1 cellular context compared by ENCODE assay signal in the genomic region with DNA sequence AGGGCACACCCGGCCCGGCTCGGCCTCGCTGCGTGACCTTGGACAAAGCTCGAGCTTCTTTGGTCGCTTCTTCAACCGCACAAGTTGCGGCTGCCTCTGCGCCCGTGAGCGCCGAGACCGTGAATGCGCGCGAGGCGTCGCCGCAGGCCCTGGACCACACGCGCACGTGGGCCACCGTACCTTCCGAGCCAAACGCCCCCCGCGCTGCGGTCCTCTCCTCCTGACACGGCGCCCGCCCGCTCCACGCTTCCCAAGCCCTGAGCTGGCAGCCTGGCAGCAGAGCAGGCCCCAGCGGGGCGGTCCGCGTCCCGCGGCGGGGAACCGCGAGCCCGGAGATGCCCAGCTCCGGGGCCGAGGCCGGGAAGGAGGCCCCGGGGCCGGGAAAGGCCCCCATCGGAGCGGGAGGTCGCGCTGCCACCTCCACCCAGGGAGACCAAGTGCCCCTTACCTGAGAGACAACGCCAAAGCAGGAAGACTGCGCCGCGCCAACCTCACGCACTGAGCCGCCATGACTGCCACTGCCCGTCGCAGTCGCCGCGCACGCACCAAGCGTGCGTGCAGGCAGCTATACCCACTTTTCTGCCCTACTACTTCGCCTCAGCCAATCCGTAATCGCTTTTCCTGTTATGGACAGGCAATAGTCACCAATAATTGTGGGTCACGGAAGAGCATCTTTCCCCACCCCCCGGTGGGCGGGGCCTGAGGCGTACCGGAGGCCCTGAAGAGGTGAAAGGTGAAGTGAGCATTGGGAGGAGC.
TF ChIP-seq lines count a peak whose summit lies in the region.

A gene (minus strand): TSS at position 542 of the 756 bp plus-strand sequence. CDS start 32 bp downstream, at position 510.

TF ChIP-seq in K562, 482 proteins besides CTCF, POLR2A, EP300 and RAD21 (continued from another document and continues in another):
- TF ChIP-seq, protein P1, sequence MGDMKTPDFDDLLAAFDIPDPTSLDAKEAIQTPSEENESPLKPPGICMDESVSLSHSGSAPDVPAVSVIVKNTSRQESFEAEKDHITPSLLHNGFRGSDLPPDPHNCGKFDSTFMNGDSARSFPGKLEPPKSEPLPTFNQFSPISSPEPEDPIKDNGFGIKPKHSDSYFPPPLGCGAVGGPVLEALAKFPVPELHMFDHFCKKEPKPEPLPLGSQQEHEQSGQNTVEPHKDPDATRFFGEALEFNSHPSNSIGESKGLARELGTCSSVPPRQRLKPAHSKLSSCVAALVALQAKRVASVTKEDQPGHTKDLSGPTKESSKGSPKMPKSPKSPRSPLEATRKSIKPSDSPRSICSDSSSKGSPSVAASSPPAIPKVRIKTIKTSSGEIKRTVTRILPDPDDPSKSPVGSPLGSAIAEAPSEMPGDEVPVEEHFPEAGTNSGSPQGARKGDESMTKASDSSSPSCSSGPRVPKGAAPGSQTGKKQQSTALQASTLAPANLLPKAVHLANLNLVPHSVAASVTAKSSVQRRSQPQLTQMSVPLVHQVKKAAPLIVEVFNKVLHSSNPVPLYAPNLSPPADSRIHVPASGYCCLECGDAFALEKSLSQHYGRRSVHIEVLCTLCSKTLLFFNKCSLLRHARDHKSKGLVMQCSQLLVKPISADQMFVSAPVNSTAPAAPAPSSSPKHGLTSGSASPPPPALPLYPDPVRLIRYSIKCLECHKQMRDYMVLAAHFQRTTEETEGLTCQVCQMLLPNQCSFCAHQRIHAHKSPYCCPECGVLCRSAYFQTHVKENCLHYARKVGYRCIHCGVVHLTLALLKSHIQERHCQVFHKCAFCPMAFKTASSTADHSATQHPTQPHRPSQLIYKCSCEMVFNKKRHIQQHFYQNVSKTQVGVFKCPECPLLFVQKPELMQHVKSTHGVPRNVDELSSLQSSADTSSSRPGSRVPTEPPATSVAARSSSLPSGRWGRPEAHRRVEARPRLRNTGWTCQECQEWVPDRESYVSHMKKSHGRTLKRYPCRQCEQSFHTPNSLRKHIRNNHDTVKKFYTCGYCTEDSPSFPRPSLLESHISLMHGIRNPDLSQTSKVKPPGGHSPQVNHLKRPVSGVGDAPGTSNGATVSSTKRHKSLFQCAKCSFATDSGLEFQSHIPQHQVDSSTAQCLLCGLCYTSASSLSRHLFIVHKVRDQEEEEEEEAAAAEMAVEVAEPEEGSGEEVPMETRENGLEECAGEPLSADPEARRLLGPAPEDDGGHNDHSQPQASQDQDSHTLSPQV (IDR thresholded peaks at IDR 0.05): peak; percentile 84
- TF ChIP-seq, protein P2, sequence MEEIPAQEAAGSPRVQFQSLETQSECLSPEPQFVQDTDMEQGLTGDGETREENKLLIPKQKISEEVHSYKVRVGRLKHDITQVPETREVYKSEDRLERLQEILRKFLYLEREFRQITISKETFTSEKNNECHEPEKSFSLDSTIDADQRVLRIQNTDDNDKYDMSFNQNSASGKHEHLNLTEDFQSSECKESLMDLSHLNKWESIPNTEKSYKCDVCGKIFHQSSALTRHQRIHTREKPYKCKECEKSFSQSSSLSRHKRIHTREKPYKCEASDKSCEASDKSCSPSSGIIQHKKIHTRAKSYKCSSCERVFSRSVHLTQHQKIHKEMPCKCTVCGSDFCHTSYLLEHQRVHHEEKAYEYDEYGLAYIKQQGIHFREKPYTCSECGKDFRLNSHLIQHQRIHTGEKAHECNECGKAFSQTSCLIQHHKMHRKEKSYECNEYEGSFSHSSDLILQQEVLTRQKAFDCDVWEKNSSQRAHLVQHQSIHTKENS (CRISPR knock-in tag; IDR thresholded peaks at IDR 0.05): no peak
- TF ChIP-seq, protein P3, sequence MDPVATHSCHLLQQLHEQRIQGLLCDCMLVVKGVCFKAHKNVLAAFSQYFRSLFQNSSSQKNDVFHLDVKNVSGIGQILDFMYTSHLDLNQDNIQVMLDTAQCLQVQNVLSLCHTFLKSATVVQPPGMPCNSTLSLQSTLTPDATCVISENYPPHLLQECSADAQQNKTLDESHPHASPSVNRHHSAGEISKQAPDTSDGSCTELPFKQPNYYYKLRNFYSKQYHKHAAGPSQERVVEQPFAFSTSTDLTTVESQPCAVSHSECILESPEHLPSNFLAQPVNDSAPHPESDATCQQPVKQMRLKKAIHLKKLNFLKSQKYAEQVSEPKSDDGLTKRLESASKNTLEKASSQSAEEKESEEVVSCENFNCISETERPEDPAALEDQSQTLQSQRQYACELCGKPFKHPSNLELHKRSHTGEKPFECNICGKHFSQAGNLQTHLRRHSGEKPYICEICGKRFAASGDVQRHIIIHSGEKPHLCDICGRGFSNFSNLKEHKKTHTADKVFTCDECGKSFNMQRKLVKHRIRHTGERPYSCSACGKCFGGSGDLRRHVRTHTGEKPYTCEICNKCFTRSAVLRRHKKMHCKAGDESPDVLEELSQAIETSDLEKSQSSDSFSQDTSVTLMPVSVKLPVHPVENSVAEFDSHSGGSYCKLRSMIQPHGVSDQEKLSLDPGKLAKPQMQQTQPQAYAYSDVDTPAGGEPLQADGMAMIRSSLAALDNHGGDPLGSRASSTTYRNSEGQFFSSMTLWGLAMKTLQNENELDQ (CRISPR knock-in tag; IDR thresholded peaks at IDR 0.05; ENCODE audit: borderline replicate concordance): no peak
- TF ChIP-seq PHF21A (IDR thresholded peaks at IDR 0.05; ENCODE audit: borderline replicate concordance, low read depth) (no peak), ASH1L (IDR thresholded peaks at IDR 0.05; ENCODE audit: borderline replicate concordance, low read depth, partially characterized antibody) (peak; percentile 79), ZKSCAN3 (CRISPR knock-in tag; IDR thresholded peaks at IDR 0.05) (no peak), FOXJ3 (CRISPR knock-in tag; IDR thresholded peaks at IDR 0.05) (no peak), TBP (optimal IDR thresholded peaks at IDR 0.05; ENCODE audit: low read depth, low read length) (peak; percentile 93), SMARCA5 (IDR thresholded peaks at IDR 0.05) (no peak), MECOM (CRISPR knock-in tag; IDR thresholded peaks at IDR 0.05) (peak; percentile 43; the same call in 1 of the 2 replicates), GTF2F1 (IDR thresholded peaks at IDR 0.05; ENCODE audit: low read depth, low read length) (peak; percentile 71; the same call in 1 of the 2 replicates), HMG20B (CRISPR knock-in tag; IDR thresholded peaks at IDR 0.05) (no peak; the same call in 1 of the 2 replicates), EHMT2 (IDR thresholded peaks at IDR 0.05) (no peak), U2AF2 (optimal IDR thresholded peaks at IDR 0.05; ENCODE audit: low read depth, low read length) (no peak), ZNF431 (CRISPR knock-in tag; IDR thresholded peaks at IDR 0.05) (no peak), PHF8 (IDR thresholded peaks at IDR 0.05; ENCODE audit: borderline replicate concordance, low read length) (peak; percentile 95; the same call in 1 of the 2 replicates), CCNT2 (IDR thresholded peaks at IDR 0.05; ENCODE audit: borderline replicate concordance, extremely low read depth, insufficient read length, low read depth, low read length) (no peak), FOS (IDR thresholded peaks at IDR 0.05; ENCODE audit: extremely low read depth, insufficient read length) (peak; percentile 81), SMARCE1 (IDR thresholded peaks at IDR 0.05) (no peak), ZNF77 (CRISPR knock-in tag; IDR thresholded peaks at IDR 0.05) (no peak), BHLHE40 (IDR thresholded peaks at IDR 0.05; ENCODE audit: low read length) (peak; percentile 81), HNRNPK (IDR thresholded peaks at IDR 0.05; ENCODE audit: low read depth, low read length, poor library complexity, severe bottlenecking) (no peak), CBX2 (IDR thresholded peaks at IDR 0.05; ENCODE audit: insufficient read depth, low read length, poor library complexity, severe bottlenecking) (no peak), SMARCB1 (IDR thresholded peaks at IDR 0.05; ENCODE audit: insufficient read length, low read depth) (no peak)
- TF ChIP-seq, protein P4, sequence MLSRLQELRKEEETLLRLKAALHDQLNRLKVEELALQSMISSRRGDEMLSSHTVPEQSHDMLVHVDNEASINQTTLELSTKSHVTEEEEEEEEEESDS (CRISPR knock-in tag; IDR thresholded peaks at IDR 0.05): no peak
- TF ChIP-seq, protein P5, sequence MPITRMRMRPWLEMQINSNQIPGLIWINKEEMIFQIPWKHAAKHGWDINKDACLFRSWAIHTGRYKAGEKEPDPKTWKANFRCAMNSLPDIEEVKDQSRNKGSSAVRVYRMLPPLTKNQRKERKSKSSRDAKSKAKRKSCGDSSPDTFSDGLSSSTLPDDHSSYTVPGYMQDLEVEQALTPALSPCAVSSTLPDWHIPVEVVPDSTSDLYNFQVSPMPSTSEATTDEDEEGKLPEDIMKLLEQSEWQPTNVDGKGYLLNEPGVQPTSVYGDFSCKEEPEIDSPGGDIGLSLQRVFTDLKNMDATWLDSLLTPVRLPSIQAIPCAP (CRISPR knock-in tag; IDR thresholded peaks at IDR 0.05; ENCODE audit: borderline replicate concordance): 0 out of 2 replicates have a peak, but pooled peaks have one; percentile 21
- TF ChIP-seq, protein P6, sequence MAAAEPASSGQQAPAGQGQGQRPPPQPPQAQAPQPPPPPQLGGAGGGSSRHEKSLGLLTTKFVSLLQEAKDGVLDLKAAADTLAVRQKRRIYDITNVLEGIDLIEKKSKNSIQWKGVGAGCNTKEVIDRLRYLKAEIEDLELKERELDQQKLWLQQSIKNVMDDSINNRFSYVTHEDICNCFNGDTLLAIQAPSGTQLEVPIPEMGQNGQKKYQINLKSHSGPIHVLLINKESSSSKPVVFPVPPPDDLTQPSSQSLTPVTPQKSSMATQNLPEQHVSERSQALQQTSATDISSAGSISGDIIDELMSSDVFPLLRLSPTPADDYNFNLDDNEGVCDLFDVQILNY (CRISPR knock-in tag; IDR thresholded peaks at IDR 0.05): 0 out of 2 replicates have a peak, but pooled peaks have one; percentile 43
- TF ChIP-seq, protein P7, sequence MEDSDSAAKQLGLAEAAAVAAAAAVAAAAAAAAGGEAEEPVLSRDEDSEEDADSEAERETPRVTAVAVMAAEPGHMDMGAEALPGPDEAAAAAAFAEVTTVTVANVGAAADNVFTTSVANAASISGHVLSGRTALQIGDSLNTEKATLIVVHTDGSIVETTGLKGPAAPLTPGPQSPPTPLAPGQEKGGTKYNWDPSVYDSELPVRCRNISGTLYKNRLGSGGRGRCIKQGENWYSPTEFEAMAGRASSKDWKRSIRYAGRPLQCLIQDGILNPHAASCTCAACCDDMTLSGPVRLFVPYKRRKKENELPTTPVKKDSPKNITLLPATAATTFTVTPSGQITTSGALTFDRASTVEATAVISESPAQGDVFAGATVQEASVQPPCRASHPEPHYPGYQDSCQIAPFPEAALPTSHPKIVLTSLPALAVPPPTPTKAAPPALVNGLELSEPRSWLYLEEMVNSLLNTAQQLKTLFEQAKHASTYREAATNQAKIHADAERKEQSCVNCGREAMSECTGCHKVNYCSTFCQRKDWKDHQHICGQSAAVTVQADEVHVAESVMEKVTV (CRISPR knock-in tag; IDR thresholded peaks at IDR 0.05): no peak
- TF ChIP-seq, protein P8, sequence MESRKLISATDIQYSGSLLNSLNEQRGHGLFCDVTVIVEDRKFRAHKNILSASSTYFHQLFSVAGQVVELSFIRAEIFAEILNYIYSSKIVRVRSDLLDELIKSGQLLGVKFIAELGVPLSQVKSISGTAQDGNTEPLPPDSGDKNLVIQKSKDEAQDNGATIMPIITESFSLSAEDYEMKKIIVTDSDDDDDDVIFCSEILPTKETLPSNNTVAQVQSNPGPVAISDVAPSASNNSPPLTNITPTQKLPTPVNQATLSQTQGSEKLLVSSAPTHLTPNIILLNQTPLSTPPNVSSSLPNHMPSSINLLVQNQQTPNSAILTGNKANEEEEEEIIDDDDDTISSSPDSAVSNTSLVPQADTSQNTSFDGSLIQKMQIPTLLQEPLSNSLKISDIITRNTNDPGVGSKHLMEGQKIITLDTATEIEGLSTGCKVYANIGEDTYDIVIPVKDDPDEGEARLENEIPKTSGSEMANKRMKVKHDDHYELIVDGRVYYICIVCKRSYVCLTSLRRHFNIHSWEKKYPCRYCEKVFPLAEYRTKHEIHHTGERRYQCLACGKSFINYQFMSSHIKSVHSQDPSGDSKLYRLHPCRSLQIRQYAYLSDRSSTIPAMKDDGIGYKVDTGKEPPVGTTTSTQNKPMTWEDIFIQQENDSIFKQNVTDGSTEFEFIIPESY (CRISPR knock-in tag; IDR thresholded peaks at IDR 0.05): peak; percentile 61
- TF ChIP-seq, protein P9, sequence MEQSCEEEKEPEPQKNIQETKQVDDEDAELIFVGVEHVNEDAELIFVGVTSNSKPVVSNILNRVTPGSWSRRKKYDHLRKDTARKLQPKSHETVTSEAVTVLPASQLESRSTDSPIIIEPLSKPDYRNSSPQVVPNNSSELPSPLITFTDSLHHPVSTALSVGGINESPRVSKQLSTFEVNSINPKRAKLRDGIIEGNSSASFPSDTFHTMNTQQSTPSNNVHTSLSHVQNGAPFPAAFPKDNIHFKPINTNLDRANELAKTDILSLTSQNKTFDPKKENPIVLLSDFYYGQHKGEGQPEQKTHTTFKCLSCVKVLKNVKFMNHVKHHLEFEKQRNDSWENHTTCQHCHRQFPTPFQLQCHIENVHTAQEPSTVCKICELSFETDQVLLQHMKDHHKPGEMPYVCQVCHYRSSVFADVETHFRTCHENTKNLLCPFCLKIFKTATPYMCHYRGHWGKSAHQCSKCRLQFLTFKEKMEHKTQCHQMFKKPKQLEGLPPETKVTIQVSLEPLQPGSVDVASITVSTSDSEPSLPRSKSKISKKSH (CRISPR knock-in tag; IDR thresholded peaks at IDR 0.05): no peak
- TF ChIP-seq, protein P10, sequence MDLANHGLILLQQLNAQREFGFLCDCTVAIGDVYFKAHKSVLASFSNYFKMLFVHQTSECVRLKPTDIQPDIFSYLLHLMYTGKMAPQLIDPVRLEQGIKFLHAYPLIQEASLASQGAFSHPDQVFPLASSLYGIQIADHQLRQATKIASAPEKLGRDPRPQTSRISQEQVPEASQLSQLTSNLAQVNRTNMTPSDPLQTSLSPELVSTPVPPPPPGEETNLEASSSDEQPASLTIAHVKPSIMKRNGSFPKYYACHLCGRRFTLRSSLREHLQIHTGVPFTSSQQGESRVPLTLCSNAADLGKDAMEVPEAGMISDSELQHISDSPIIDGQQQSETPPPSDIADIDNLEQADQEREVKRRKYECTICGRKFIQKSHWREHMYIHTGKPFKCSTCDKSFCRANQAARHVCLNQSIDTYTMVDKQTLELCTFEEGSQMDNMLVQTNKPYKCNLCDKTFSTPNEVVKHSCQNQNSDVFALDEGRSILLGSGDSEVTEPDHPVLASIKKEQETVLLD (IDR thresholded peaks at IDR 0.05): no peak
- TF ChIP-seq, protein P11, sequence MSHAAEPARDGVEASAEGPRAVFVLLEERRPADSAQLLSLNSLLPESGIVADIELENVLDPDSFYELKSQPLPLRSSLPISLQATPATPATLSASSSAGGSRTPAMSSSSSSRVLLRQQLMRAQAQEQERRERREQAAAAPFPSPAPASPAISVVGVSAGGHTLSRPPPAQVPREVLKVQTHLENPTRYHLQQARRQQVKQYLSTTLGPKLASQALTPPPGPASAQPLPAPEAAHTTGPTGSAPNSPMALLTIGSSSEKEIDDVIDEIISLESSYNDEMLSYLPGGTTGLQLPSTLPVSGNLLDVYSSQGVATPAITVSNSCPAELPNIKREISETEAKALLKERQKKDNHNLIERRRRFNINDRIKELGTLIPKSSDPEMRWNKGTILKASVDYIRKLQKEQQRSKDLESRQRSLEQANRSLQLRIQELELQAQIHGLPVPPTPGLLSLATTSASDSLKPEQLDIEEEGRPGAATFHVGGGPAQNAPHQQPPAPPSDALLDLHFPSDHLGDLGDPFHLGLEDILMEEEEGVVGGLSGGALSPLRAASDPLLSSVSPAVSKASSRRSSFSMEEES (CRISPR knock-in tag; IDR thresholded peaks at IDR 0.05): no peak
- TF ChIP-seq, protein P12, sequence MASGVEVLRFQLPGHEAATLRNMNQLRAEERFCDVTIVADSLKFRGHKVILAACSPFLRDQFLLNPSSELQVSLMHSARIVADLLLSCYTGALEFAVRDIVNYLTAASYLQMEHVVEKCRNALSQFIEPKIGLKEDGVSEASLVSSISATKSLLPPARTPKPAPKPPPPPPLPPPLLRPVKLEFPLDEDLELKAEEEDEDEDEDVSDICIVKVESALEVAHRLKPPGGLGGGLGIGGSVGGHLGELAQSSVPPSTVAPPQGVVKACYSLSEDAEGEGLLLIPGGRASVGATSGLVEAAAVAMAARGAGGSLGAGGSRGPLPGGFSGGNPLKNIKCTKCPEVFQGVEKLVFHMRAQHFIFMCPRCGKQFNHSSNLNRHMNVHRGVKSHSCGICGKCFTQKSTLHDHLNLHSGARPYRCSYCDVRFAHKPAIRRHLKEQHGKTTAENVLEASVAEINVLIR (CRISPR knock-in tag; IDR thresholded peaks at IDR 0.05): 0 out of 2 replicates have a peak, but pooled peaks have one; percentile 32
